ENCODE assay signal across 8 cellular contexts in genomic region chr4:140152760-140153418, GRCh38. TPM values are rescaled to one million over a fixed set of nuclear protein-coding genes. Genes with fewer than 3 reads are reported as not detected.
DNase-seq lines count a peak whose midpoint lies in the region; ATAC-seq and TF ChIP-seq lines count a peak whose summit lies in the region.

No MANE protein-coding gene starts in this region.

- no peak for TF ChIP-seq CTCF in mucosa of descending colon (IDR thresholded peaks at IDR 0.05)

- peaks cover 7% of the 10 kb centered on the region for H3K4me1 ChIP-seq in mucosa of descending colon (ENCODE audit: low read depth)

- TF ChIP-seq POLR2A in erythroblast (IDR thresholded peaks at IDR 0.05; ENCODE audit: low read length) = no peak

- H3K36me3 ChIP-seq in mucosa of descending colon (ENCODE audit: low read depth) = no peaks in the 10 kb centered on the region

- intact Hi-C loops in mucosa of descending colon (cut with DNase I, micrococcal nuclease) = loop anchor here (5.0 to 10.0 kb wide), 2 partner anchors 99 to 138 kb away; no protein-coding TSS in a partner anchor

- peak; percentile 38 for DNase-seq in EH (ENCODE audit: low read depth)
- DNase-seq in NCI-H1092 treated with DMSO at 0.1 percent for 48 hours (lab: John Stamatoyannopoulos, UW) = peak; percentile 69
- DNase-seq in activated T-cell treated with anti-CD3 and anti-CD28 coated beads, Interleukin-2, amount 50 U/mL, for 1 hour = peak; percentile 71
- DNase-seq in erythroblast (lab: John Stamatoyannopoulos, UW) = peak; percentile 62 to 65
- peak; percentile 65 to 79 (median 77) for DNase-seq in mucosa of descending colon

- H3K9me3 ChIP-seq in mucosa of descending colon = no peaks in the 10 kb centered on the region

- peak overlapping the region; percentile 67 for H3K4me3 ChIP-seq in mucosa of descending colon

- peaks cover 35% of the 10 kb centered on the region for H3K4me1 Mint-ChIP-seq in stimulated activated memory B cell treated with anti-CD40 and anti-IgM and Interleukin-4, amounts not matched to agents 10 μg/mL and 1 μg/mL and 100 μg/mL, for 72 hours

- H3K4me3 Mint-ChIP-seq in stimulated activated memory B cell treated with anti-CD40 and anti-IgM and Interleukin-4, amounts not matched to agents 10 μg/mL and 1 μg/mL and 100 μg/mL, for 72 hours = peak overlapping the region; percentile 80

- peaks cover 69% of the 10 kb centered on the region for H3K27me3 Mint-ChIP-seq in stimulated activated memory B cell treated with anti-CD40 and anti-IgM and Interleukin-4, amounts not matched to agents 10 μg/mL and 1 μg/mL and 100 μg/mL, for 72 hours

- peak; percentile 1 for ATAC-seq in mucosa of descending colon
- ATAC-seq in stimulated activated memory B cell treated with anti-CD40 and anti-IgM and Interleukin-4, amounts not matched to agents 10 μg/mL and 1 μg/mL and 100 μg/mL, for 72 hours = no peak
- no peak for ATAC-seq in HG03457 (IDR thresholded peaks at IDR 0.05; ENCODE audit: unreplicated experiment)
- ATAC-seq in HG03196 (IDR thresholded peaks at IDR 0.05; ENCODE audit: unreplicated experiment) = no peak

- peak overlapping the region; percentile 17 for H3K27ac Mint-ChIP-seq in stimulated activated memory B cell treated with anti-CD40 and anti-IgM and Interleukin-4, amounts not matched to agents 10 μg/mL and 1 μg/mL and 100 μg/mL, for 72 hours

- H3K36me3 Mint-ChIP-seq in stimulated activated memory B cell treated with anti-CD40 and anti-IgM and Interleukin-4, amounts not matched to agents 10 μg/mL and 1 μg/mL and 100 μg/mL, for 72 hours = no peaks in the 10 kb centered on the region

- H3K9me3 Mint-ChIP-seq in stimulated activated memory B cell treated with anti-CD40 and anti-IgM and Interleukin-4, amounts not matched to agents 10 μg/mL and 1 μg/mL and 100 μg/mL, for 72 hours = no peaks in the 10 kb centered on the region

RNA-seq across cellular contexts. Expression of gene MAML3, which starts 1.1 kb away (rescaled TPM):
- total RNA-seq in mucosa of descending colon = 10 to 100 TPM; 10.4 to 23.5 (median 14.8) TPM
